Comparison of ENCODE assay signal across 1 cellular context in genomic region chr3:183260167-183260904, GRCh38.
TF ChIP-seq lines count a peak whose summit lies in the region.

No MANE protein-coding gene starts in this region.

TF ChIP-seq in GM23338, 12 proteins besides CTCF, POLR2A, EP300 and RAD21 (continued from another document):
- TF ChIP-seq ZNF462 (CRISPR knock-in tag; IDR thresholded peaks at IDR 0.05) (no peak), STAT1 (IDR thresholded peaks at IDR 0.05; ENCODE audit: unreplicated experiment) (no peak), ZNF114 (CRISPR knock-in tag; IDR thresholded peaks at IDR 0.05) (no peak)
TF ChIP-seq in GM23338: peak in this region for 0.
